In genomic region chr3:178712247-178712646, GRCh38 we compare ENCODE assay signal across 19 cellular contexts.
DNase-seq lines count a peak whose midpoint lies in the region; ATAC-seq and TF ChIP-seq lines count a peak whose summit lies in the region.
"Had no signal": no experiment of that assay in that cellular context is flagged by ENCODE, and none has a peak within 500 bp of the region (broad histone marks: within the 10 kb centered on the region; RNA-seq: fewer than 3 reads in every experiment).

No MANE protein-coding gene starts in this region.

- no peaks in the 10 kb centered on the region for H3K36me3 ChIP-seq in left lung
- H3K36me3 ChIP-seq: BE2C, HAP-1, Peyer's patch, SJSA1 had no signal

- no peaks in the 10 kb centered on the region for H3K9me3 ChIP-seq in left lung
- H3K9me3 ChIP-seq: BE2C, HAP-1, Peyer's patch, SJSA1 had no signal

- peak; percentile 57 for DNase-seq in NCI-H510A treated with DMSO at 0.1 percent for 48 hours (lab: John Stamatoyannopoulos, UW)
- no peak for DNase-seq in NCI-H510A (lab: John Stamatoyannopoulos, UW)
- peak; percentile 38 for DNase-seq in NCI-H2081 treated with DMSO at 0.1 percent for 48 hours (lab: John Stamatoyannopoulos, UW)
- peak; percentile 11 for DNase-seq in NCI-H748 (lab: John Stamatoyannopoulos, UW; ENCODE audit: unreplicated experiment)
- no peak for DNase-seq in left lung
- no peak for DNase-seq in foreskin melanocyte
- no peak for DNase-seq in hypothalamus (lab: John Stamatoyannopoulos, UW)
- DNase-seq: BE2C, DND-41, GM23248, Karpas-422, NCI-H1930, NCI-H2171 treated with DMSO at 0.1 percent for 48 hours, NCI-H524, Peyer's patch, T-helper 1 cell had no signal

- ATAC-seq in left lung: peak; percentile 61
- ATAC-seq: GM12878 had no signal

- no peaks in the 10 kb centered on the region for H3K4me1 ChIP-seq in left lung
- H3K4me1 ChIP-seq: BE2C, Peyer's patch, SJSA1 had no signal

- intact Hi-C loops in left lung (cut with DNase I): no loop called here

- TF ChIP-seq CTCF in left lung (IDR thresholded peaks at IDR 0.05): no peak

- H3K4me3 ChIP-seq in left lung: no peak overlapping the region
- H3K4me3 ChIP-seq: GM12878, GM23248, HAP-1, Peyer's patch, SJSA1 had no signal

- no peaks in the 10 kb centered on the region for H3K27me3 ChIP-seq in left lung
- H3K27me3 ChIP-seq: BE2C, Peyer's patch, SJSA1 had no signal

- H3K27ac ChIP-seq in left lung: no peak overlapping the region
- H3K27ac ChIP-seq: GM23248, Peyer's patch, SJSA1 had no signal

Comparison
In these comparisons a context has a peak if more than half of its experiments do, and no peak if none do; other contexts are left out.
1. DNase-seq: peak in NCI-H510A treated with DMSO at 0.1 percent for 48 hours (single experiment), NCI-H2081 treated with DMSO at 0.1 percent for 48 hours (single experiment) and NCI-H748 (single experiment); none in NCI-H510A (single experiment), left lung (0 of 2), foreskin melanocyte (single experiment) and hypothalamus (0 of 51).